In the genomic region with DNA sequence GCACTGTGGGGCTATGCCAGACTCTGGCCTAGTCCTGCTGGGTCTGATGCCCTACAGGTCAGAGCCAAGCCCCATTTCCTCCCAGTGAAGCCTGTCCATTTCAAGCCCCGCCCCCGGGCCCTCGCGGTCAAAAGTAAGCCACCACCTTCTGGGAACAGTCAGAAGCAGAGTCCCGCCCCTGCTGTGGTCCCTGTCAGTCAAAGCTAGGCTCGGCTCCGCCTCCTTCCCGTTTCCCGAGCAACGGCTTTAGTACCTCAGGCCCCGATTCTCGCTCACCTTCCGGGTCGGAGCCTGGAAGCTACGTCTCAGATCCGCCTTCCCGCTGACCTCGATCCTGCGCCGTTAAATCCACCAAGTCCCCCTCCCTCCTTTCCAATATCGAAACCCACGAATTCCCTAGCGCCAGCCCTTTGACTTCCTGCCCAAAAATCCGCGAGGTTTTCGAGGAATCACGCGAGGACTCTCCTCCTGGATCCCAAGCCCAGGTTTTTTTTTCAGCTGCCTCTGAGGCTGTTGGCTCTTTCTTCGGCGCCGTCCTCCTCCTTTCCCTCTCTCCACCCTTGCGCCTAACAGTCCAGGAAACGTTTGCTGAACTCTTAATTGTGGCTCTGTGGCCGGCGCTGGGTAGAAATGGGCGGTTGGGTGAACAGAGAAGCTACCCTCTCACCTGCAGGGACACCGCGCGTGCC, we compare ENCODE assay signal across 1 cellular context.
A peak's percentile ranks its signal among the peaks of the same experiment; 100 is the strongest.
TF ChIP-seq lines count a peak whose summit lies in the region.

No MANE protein-coding gene starts in this region.

TF ChIP-seq in K562, 482 proteins besides CTCF, POLR2A, EP300 and RAD21 (continued from another document):
- TF ChIP-seq, protein P1, sequence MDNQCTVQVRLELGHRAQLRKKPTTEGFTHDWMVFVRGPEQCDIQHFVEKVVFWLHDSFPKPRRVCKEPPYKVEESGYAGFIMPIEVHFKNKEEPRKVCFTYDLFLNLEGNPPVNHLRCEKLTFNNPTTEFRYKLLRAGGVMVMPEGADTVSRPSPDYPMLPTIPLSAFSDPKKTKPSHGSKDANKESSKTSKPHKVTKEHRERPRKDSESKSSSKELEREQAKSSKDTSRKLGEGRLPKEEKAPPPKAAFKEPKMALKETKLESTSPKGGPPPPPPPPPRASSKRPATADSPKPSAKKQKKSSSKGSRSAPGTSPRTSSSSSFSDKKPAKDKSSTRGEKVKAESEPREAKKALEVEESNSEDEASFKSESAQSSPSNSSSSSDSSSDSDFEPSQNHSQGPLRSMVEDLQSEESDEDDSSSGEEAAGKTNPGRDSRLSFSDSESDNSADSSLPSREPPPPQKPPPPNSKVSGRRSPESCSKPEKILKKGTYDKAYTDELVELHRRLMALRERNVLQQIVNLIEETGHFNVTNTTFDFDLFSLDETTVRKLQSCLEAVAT (IDR thresholded peaks at IDR 0.05) = no peak
- no peak for TF ChIP-seq TBL1XR1 (IDR thresholded peaks at IDR 0.05; ENCODE audit: low read length in 2 of 2)
- TF ChIP-seq SRSF1 (IDR thresholded peaks at IDR 0.05; ENCODE audit: low read depth, low read length) = no peak
- TF ChIP-seq, protein P2, sequence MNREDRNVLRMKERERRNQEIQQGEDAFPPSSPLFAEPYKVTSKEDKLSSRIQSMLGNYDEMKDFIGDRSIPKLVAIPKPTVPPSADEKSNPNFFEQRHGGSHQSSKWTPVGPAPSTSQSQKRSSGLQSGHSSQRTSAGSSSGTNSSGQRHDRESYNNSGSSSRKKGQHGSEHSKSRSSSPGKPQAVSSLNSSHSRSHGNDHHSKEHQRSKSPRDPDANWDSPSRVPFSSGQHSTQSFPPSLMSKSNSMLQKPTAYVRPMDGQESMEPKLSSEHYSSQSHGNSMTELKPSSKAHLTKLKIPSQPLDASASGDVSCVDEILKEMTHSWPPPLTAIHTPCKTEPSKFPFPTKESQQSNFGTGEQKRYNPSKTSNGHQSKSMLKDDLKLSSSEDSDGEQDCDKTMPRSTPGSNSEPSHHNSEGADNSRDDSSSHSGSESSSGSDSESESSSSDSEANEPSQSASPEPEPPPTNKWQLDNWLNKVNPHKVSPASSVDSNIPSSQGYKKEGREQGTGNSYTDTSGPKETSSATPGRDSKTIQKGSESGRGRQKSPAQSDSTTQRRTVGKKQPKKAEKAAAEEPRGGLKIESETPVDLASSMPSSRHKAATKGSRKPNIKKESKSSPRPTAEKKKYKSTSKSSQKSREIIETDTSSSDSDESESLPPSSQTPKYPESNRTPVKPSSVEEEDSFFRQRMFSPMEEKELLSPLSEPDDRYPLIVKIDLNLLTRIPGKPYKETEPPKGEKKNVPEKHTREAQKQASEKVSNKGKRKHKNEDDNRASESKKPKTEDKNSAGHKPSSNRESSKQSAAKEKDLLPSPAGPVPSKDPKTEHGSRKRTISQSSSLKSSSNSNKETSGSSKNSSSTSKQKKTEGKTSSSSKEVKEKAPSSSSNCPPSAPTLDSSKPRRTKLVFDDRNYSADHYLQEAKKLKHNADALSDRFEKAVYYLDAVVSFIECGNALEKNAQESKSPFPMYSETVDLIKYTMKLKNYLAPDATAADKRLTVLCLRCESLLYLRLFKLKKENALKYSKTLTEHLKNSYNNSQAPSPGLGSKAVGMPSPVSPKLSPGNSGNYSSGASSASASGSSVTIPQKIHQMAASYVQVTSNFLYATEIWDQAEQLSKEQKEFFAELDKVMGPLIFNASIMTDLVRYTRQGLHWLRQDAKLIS (CRISPR knock-in tag; IDR thresholded peaks at IDR 0.05) = no peak
- no peak for TF ChIP-seq ZNF707 (CRISPR knock-in tag; conservative IDR thresholded peaks at IDR 0.05)
- TF ChIP-seq FOXA3 (CRISPR knock-in tag; conservative IDR thresholded peaks at IDR 0.05 in 1 of 2, IDR thresholded peaks at IDR 0.05 in 1 of 2) = no peak
- no peak for TF ChIP-seq RNF2 (IDR thresholded peaks at IDR 0.05)
- no peak for TF ChIP-seq LARP7 (IDR thresholded peaks at IDR 0.05)
- no peak for TF ChIP-seq KLF1 (tag; IDR thresholded peaks at IDR 0.05)
- TF ChIP-seq, protein P3, sequence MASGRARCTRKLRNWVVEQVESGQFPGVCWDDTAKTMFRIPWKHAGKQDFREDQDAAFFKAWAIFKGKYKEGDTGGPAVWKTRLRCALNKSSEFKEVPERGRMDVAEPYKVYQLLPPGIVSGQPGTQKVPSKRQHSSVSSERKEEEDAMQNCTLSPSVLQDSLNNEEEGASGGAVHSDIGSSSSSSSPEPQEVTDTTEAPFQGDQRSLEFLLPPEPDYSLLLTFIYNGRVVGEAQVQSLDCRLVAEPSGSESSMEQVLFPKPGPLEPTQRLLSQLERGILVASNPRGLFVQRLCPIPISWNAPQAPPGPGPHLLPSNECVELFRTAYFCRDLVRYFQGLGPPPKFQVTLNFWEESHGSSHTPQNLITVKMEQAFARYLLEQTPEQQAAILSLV (tag; IDR thresholded peaks at IDR 0.05) = no peak
- TF ChIP-seq, protein P4, sequence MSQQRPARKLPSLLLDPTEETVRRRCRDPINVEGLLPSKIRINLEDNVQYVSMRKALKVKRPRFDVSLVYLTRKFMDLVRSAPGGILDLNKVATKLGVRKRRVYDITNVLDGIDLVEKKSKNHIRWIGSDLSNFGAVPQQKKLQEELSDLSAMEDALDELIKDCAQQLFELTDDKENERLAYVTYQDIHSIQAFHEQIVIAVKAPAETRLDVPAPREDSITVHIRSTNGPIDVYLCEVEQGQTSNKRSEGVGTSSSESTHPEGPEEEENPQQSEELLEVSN (IDR thresholded peaks at IDR 0.05; ENCODE audit: borderline replicate concordance in 1 of 2, extremely low read depth in 1 of 2, insufficient read depth in 1 of 2, insufficient read length in 1 of 2, low read depth in 1 of 2, low read length in 1 of 2, poor library complexity in 1 of 2, severe bottlenecking in 1 of 2) = no peak
- no peak for TF ChIP-seq ZNF282 (CRISPR knock-in tag; IDR thresholded peaks at IDR 0.05)
- TF ChIP-seq NUFIP1 (IDR thresholded peaks at IDR 0.05; ENCODE audit: partially characterized antibody) = no peak
- TF ChIP-seq SIN3B (IDR thresholded peaks at IDR 0.05; ENCODE audit: low read depth) = no peak
- 0 out of 2 replicates have a peak, but pooled peaks have one; percentile 55 for TF ChIP-seq ZNF263 (CRISPR knock-in tag; IDR thresholded peaks at IDR 0.05; ENCODE audit: borderline replicate concordance)
- no peak for TF ChIP-seq ZNF785 (CRISPR knock-in tag; IDR thresholded peaks at IDR 0.05)
- TF ChIP-seq MCM2 (IDR thresholded peaks at IDR 0.05; ENCODE audit: low read depth) = no peak
- no peak for TF ChIP-seq ZFP1 (CRISPR knock-in tag; IDR thresholded peaks at IDR 0.05)
- TF ChIP-seq ELF1 (tag; IDR thresholded peaks at IDR 0.05) = peak; percentile 74
- TF ChIP-seq PTBP1 (IDR thresholded peaks at IDR 0.05; ENCODE audit: low read depth, low read length) = no peak
- no peak for TF ChIP-seq MBD1 (CRISPR knock-in tag; IDR thresholded peaks at IDR 0.05)
- no peak for TF ChIP-seq ZNF347 (CRISPR knock-in tag; IDR thresholded peaks at IDR 0.05; ENCODE audit: low read depth)
- TF ChIP-seq ZNF436 (CRISPR knock-in tag; IDR thresholded peaks at IDR 0.05) = no peak
- TF ChIP-seq NR4A1 (CRISPR knock-in tag; IDR thresholded peaks at IDR 0.05) = no peak
- no peak for TF ChIP-seq NR4A1 (tag; IDR thresholded peaks at IDR 0.05)
- no peak for TF ChIP-seq FOXO4 (CRISPR knock-in tag; IDR thresholded peaks at IDR 0.05)
- TF ChIP-seq, protein P5, sequence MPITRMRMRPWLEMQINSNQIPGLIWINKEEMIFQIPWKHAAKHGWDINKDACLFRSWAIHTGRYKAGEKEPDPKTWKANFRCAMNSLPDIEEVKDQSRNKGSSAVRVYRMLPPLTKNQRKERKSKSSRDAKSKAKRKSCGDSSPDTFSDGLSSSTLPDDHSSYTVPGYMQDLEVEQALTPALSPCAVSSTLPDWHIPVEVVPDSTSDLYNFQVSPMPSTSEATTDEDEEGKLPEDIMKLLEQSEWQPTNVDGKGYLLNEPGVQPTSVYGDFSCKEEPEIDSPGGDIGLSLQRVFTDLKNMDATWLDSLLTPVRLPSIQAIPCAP (CRISPR knock-in tag; IDR thresholded peaks at IDR 0.05; ENCODE audit: borderline replicate concordance) = no peak
- no peak for TF ChIP-seq SLC30A9 (CRISPR knock-in tag; IDR thresholded peaks at IDR 0.05)
- TF ChIP-seq, protein P6, sequence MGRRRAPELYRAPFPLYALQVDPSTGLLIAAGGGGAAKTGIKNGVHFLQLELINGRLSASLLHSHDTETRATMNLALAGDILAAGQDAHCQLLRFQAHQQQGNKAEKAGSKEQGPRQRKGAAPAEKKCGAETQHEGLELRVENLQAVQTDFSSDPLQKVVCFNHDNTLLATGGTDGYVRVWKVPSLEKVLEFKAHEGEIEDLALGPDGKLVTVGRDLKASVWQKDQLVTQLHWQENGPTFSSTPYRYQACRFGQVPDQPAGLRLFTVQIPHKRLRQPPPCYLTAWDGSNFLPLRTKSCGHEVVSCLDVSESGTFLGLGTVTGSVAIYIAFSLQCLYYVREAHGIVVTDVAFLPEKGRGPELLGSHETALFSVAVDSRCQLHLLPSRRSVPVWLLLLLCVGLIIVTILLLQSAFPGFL (CRISPR knock-in tag; IDR thresholded peaks at IDR 0.05) = no peak
- no peak for TF ChIP-seq TAF9B (IDR thresholded peaks at IDR 0.05; ENCODE audit: partially characterized antibody)
- TF ChIP-seq HCFC1 (IDR thresholded peaks at IDR 0.05; ENCODE audit: low read depth, low read length) = peak; percentile 30; the same call in 1 of the 2 replicates
- TF ChIP-seq, protein P7, sequence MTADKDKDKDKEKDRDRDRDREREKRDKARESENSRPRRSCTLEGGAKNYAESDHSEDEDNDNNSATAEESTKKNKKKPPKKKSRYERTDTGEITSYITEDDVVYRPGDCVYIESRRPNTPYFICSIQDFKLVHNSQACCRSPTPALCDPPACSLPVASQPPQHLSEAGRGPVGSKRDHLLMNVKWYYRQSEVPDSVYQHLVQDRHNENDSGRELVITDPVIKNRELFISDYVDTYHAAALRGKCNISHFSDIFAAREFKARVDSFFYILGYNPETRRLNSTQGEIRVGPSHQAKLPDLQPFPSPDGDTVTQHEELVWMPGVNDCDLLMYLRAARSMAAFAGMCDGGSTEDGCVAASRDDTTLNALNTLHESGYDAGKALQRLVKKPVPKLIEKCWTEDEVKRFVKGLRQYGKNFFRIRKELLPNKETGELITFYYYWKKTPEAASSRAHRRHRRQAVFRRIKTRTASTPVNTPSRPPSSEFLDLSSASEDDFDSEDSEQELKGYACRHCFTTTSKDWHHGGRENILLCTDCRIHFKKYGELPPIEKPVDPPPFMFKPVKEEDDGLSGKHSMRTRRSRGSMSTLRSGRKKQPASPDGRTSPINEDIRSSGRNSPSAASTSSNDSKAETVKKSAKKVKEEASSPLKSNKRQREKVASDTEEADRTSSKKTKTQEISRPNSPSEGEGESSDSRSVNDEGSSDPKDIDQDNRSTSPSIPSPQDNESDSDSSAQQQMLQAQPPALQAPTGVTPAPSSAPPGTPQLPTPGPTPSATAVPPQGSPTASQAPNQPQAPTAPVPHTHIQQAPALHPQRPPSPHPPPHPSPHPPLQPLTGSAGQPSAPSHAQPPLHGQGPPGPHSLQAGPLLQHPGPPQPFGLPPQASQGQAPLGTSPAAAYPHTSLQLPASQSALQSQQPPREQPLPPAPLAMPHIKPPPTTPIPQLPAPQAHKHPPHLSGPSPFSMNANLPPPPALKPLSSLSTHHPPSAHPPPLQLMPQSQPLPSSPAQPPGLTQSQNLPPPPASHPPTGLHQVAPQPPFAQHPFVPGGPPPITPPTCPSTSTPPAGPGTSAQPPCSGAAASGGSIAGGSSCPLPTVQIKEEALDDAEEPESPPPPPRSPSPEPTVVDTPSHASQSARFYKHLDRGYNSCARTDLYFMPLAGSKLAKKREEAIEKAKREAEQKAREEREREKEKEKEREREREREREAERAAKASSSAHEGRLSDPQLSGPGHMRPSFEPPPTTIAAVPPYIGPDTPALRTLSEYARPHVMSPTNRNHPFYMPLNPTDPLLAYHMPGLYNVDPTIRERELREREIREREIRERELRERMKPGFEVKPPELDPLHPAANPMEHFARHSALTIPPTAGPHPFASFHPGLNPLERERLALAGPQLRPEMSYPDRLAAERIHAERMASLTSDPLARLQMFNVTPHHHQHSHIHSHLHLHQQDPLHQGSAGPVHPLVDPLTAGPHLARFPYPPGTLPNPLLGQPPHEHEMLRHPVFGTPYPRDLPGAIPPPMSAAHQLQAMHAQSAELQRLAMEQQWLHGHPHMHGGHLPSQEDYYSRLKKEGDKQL (CRISPR knock-in tag; IDR thresholded peaks at IDR 0.05; ENCODE audit: borderline replicate concordance) = no peak
- TF ChIP-seq ZNF507 (tag; conservative IDR thresholded peaks at IDR 0.05) = no peak
- TF ChIP-seq MECOM (CRISPR knock-in tag; IDR thresholded peaks at IDR 0.05) = no peak
- TF ChIP-seq TARDBP (IDR thresholded peaks at IDR 0.05) = no peak
- TF ChIP-seq CBFA2T2 (conservative IDR thresholded peaks at IDR 0.05) = no peak
- no peak for TF ChIP-seq BHLHE40 (IDR thresholded peaks at IDR 0.05; ENCODE audit: low read length)
- no peak for TF ChIP-seq CHCHD3 (CRISPR knock-in tag; IDR thresholded peaks at IDR 0.05)
- TF ChIP-seq CREB3L1 (IDR thresholded peaks at IDR 0.05; ENCODE audit: borderline replicate concordance, low read depth) = peak; percentile 69; the same call in 1 of the 2 replicates
- no peak for TF ChIP-seq ZNF644 (tag; IDR thresholded peaks at IDR 0.05; ENCODE audit: low read depth)
- TF ChIP-seq ZNF124 (CRISPR knock-in tag; IDR thresholded peaks at IDR 0.05) = no peak
